In genomic region chr21:32674038-32674437, GRCh38 we compare ENCODE assay signal across 9 cellular contexts.
"Had no signal": no experiment of that assay in that cellular context is flagged by ENCODE, and none has a peak within 500 bp of the region (broad histone marks: within the 10 kb centered on the region; RNA-seq: fewer than 3 reads in every experiment).

No MANE protein-coding gene starts in this region.

- H3K27ac ChIP-seq: GM23248, HL-60 had no signal

- H3K4me1 Mint-ChIP-seq: H9 had no signal

- DNase-seq: GM23248, GOT3, H9, HCEC 1CT, HFFc6, IMR-90, KBM-7 had no signal

- FAIRE-seq: HTR-8/SVneo had no signal

- H3K27ac Mint-ChIP-seq: H9, HFFc6 had no signal

- H3K4me3 Mint-ChIP-seq: H9, HFFc6 had no signal

- H3K4me3 ChIP-seq: GM23248 had no signal

- H3K9me3 Mint-ChIP-seq: H9, HFFc6 had no signal

- H2AFZ ChIP-seq: GM23248 had no signal

- H3K9ac ChIP-seq: GM23248 had no signal
